25 cellular contexts compared by ENCODE assay signal in genomic region chr3:21785765-21786453, GRCh38. TPM values are rescaled to one million over a fixed set of nuclear protein-coding genes. Genes with fewer than 3 reads are reported as not detected.
DNase-seq lines count a peak whose midpoint lies in the region; ATAC-seq and TF ChIP-seq lines count a peak whose summit lies in the region.
"Had no signal": no experiment of that assay in that cellular context is flagged by ENCODE, and none has a peak within 500 bp of the region (broad histone marks: within the 10 kb centered on the region; RNA-seq: fewer than 3 reads in every experiment).

No MANE protein-coding gene starts in this region.

- H3K4me1 ChIP-seq in gastroesophageal sphincter, result peaks cover 0 to 29% (median 2%) of the 10 kb centered on the region in 3 donors
- no peaks in the 10 kb centered on the region for H3K4me1 ChIP-seq in parathyroid adenoma
- no peaks in the 10 kb centered on the region for H3K4me1 ChIP-seq in mucosa of descending colon (ENCODE audit: low read depth)
- H3K4me1 ChIP-seq: SJSA1, transverse colon had no signal

- 25 to 48% methylated on average over 8 of the region's 8 CpGs for WGBS in gastroesophageal sphincter (ENCODE audit: low coverage in 1 of 2), 2 donors

- ATAC-seq in Right ventricle myocardium inferior, result peak; percentile 66
- no peak for ATAC-seq in gastroesophageal sphincter
- ATAC-seq in mucosa of descending colon, result no peak
- ATAC-seq: CD8-positive, alpha-beta T cell; T-helper 17 cell had no signal

- no peak overlapping the region for H2AFZ ChIP-seq in parathyroid adenoma

- no peaks in the 10 kb centered on the region for H3K36me3 ChIP-seq in gastroesophageal sphincter
- H3K36me3 ChIP-seq in parathyroid adenoma (ENCODE audit: control insufficient read depth, insufficient read depth, low read length), result no peaks in the 10 kb centered on the region
- no peaks in the 10 kb centered on the region for H3K36me3 ChIP-seq in mucosa of descending colon (ENCODE audit: low read depth)
- no peaks in the 10 kb centered on the region for H3K36me3 ChIP-seq in WERI-Rb-1
- H3K36me3 ChIP-seq: sigmoid colon, SJSA1, transverse colon had no signal

- TF ChIP-seq CTCF in gastroesophageal sphincter (IDR thresholded peaks at IDR 0.05) (no peak), parathyroid adenoma (IDR thresholded peaks at IDR 0.05) (no peak), mucosa of descending colon (IDR thresholded peaks at IDR 0.05) (no peak), WERI-Rb-1 (IDR thresholded peaks at IDR 0.05; ENCODE audit: low read depth, low read length) (no peak)

- DNase-seq in Right ventricle myocardium inferior (ENCODE audit: missing footprints) (no peak), cardiac septum (ENCODE audit: low spot score) (no peak), mucosa of descending colon (no peak), NCI-H1092 (lab: John Stamatoyannopoulos, UW) (no peak), WERI-Rb-1 (no peak), NCI-H345 treated with DMSO at 0.1 percent for 48 hours (lab: John Stamatoyannopoulos, UW; ENCODE audit: unreplicated experiment) (no peak)
- DNase-seq: activated CD4-positive, alpha-beta T cell treated with anti-CD3 and anti-CD28 coated beads for 48 hours; activated naive CD4-positive, alpha-beta T cell; activated T-cell treated with anti-CD3 and anti-CD28 coated beads, Interleukin-2, amount 50 U/mL, for 48 hours; CD8-positive, alpha-beta T cell; cortex of kidney; glutamatergic neuron; mesenchymal stem cell; NCI-H1105 treated with DMSO at 0.1 percent for 48 hours; NCI-H2081; NCI-H446 treated with DMSO at 0.1 percent for 48 hours; NK-92 treated with Interleukin-12 subunit alpha and Interleukin-12 subunit beta, amount 100 ng/mL, for 24 hours; sigmoid colon; stimulated activated CD4-positive, alpha-beta T cell treated with anti-CD3 and anti-CD28 coated beads, Interleukin-15, amount 100 ng/mL, for 24 hours; T-helper 17 cell; transverse colon had no signal

- H3K27me3 ChIP-seq in gastroesophageal sphincter (no peaks in the 10 kb centered on the region), parathyroid adenoma (ENCODE audit: control insufficient read depth, insufficient read depth, low read length) (no peaks in the 10 kb centered on the region), WERI-Rb-1 (ENCODE audit: insufficient read depth, low read depth, severe bottlenecking) (no peaks in the 10 kb centered on the region)
- H3K27me3 ChIP-seq: sigmoid colon, SJSA1, transverse colon had no signal

- no peaks in the 10 kb centered on the region for H3K79me2 ChIP-seq in parathyroid adenoma

- H3K27ac ChIP-seq in gastroesophageal sphincter (peak overlapping the region in 3 of 4 donors; percentile 32 to 66 (median 61)), parathyroid adenoma (no peak overlapping the region), WERI-Rb-1 (no peak overlapping the region)
- H3K27ac ChIP-seq: SJSA1, transverse colon had no signal

- H3K9me3 ChIP-seq in gastroesophageal sphincter (no peaks in the 10 kb centered on the region), parathyroid adenoma (ENCODE audit: control insufficient read depth, low read length) (no peaks in the 10 kb centered on the region), mucosa of descending colon (peaks cover 9% of the 10 kb centered on the region), WERI-Rb-1 (ENCODE audit: severe bottlenecking) (no peaks in the 10 kb centered on the region)
- H3K9me3 ChIP-seq: sigmoid colon, SJSA1, transverse colon had no signal

- intact Hi-C loops in Right ventricle myocardium inferior (cut with DNase I), result no loop called here
- intact Hi-C loops in cardiac septum (cut with DNase I), result no loop called here
- intact Hi-C loops in mucosa of descending colon (cut with DNase I, micrococcal nuclease), result no loop called here

- peak overlapping the region; percentile 31 for H3K4me2 ChIP-seq in parathyroid adenoma (ENCODE audit: low read length)

- TF ChIP-seq POLR2A in gastroesophageal sphincter (IDR thresholded peaks at IDR 0.05), result no peak

- H3K4me3 ChIP-seq in gastroesophageal sphincter, result no peak overlapping the region
- no peak overlapping the region for H3K4me3 ChIP-seq in parathyroid adenoma (ENCODE audit: low read depth, low read length)
- no peak overlapping the region for H3K4me3 ChIP-seq in mucosa of descending colon
- H3K4me3 ChIP-seq in WERI-Rb-1 (ENCODE audit: low read depth, low read length), result no peak overlapping the region
- H3K4me3 ChIP-seq: sigmoid colon, SJSA1, transverse colon had no signal

- H3K9ac ChIP-seq in parathyroid adenoma, result no peak overlapping the region

- TF ChIP-seq EP300 in gastroesophageal sphincter (IDR thresholded peaks at IDR 0.05), result no peak

RNA-seq across cellular contexts. Expression of gene ZNF385D, which starts 34.9 kb away (rescaled TPM):
- total RNA-seq in Right ventricle myocardium inferior (2.6 TPM), cardiac septum (12.5 TPM), gastroesophageal sphincter (10 to 100 TPM in 2 of 4 donors, 1 to 10 TPM in 2; 8.1 to 17.9 (median 11.3) TPM), mucosa of descending colon (1 to 10 TPM; 1.9 to 3.1 (median 2.8) TPM)
- total RNA-seq: A172; CD8-positive, alpha-beta T cell; SJSA1 had no signal

Comparison
In these comparisons a context has a peak if more than half of its experiments do, and no peak if none do; other contexts are left out.
1. H3K27ac ChIP-seq: peak in gastroesophageal sphincter (3 of 4); none in parathyroid adenoma (single experiment) and WERI-Rb-1 (single experiment).